In genomic region chr7:139698879-139699278, GRCh38 we compare ENCODE assay signal across 16 cellular contexts.
"Had no signal": no experiment of that assay in that cellular context is flagged by ENCODE, and none has a peak within 500 bp of the region (broad histone marks: within the 10 kb centered on the region; RNA-seq: fewer than 3 reads in every experiment).

No MANE protein-coding gene starts in this region.

- DNase-seq: activated CD4-positive, alpha-beta T cell treated with anti-CD3 and anti-CD28 coated beads for 36 hours; activated CD8-positive, alpha-beta memory T cell treated with anti-CD3 and anti-CD28 coated beads, Interleukin-2, amount 50 U/mL, for 4 hours; activated CD8-positive, alpha-beta T cell treated with anti-CD3 and anti-CD28 coated beads for 36 hours; activated naive CD4-positive, alpha-beta T cell treated with anti-CD3 and anti-CD28 coated beads for 36 hours; body of pancreas; endodermal cell; erythroblast; kidney; left ventricle myocardium superior; posterior cingulate gyrus; small intestine; transverse colon had no signal

- H3K9me3 ChIP-seq: body of pancreas, neutrophil, right atrium auricular region, transverse colon had no signal

- H3K4me3 Mint-ChIP-seq: activated CD4-positive, alpha-beta T cell treated with anti-CD3 and anti-CD28 coated beads for 36 hours; activated CD8-positive, alpha-beta T cell treated with anti-CD3 and anti-CD28 coated beads for 36 hours; activated naive CD4-positive, alpha-beta T cell treated with anti-CD3 and anti-CD28 coated beads for 36 hours; central memory CD8-positive, alpha-beta T cell; dendritic cell treated with granulocyte-macrophage colony-stimulating factor and Interleukin-4, amounts not matched to agents 40 ng/mL and 50 ng/mL, for 4 days; endodermal cell had no signal

- H3K9me3 Mint-ChIP-seq: activated CD8-positive, alpha-beta T cell treated with anti-CD3 and anti-CD28 coated beads for 36 hours; activated naive CD4-positive, alpha-beta T cell treated with anti-CD3 and anti-CD28 coated beads for 36 hours; central memory CD8-positive, alpha-beta T cell; dendritic cell treated with granulocyte-macrophage colony-stimulating factor and Interleukin-4, amounts not matched to agents 40 ng/mL and 50 ng/mL, for 4 days; endodermal cell had no signal

- H3K4me1 Mint-ChIP-seq: central memory CD8-positive, alpha-beta T cell had no signal

- H3K27me3 Mint-ChIP-seq: activated CD4-positive, alpha-beta T cell treated with anti-CD3 and anti-CD28 coated beads for 36 hours; activated CD8-positive, alpha-beta T cell treated with anti-CD3 and anti-CD28 coated beads for 36 hours; central memory CD8-positive, alpha-beta T cell; dendritic cell treated with granulocyte-macrophage colony-stimulating factor and Interleukin-4, amounts not matched to agents 40 ng/mL and 50 ng/mL, for 4 days had no signal

- ATAC-seq: activated CD4-positive, alpha-beta T cell treated with anti-CD3 and anti-CD28 coated beads for 36 hours; activated CD8-positive, alpha-beta T cell treated with anti-CD3 and anti-CD28 coated beads for 36 hours; body of pancreas; left ventricle myocardium superior had no signal

- H3K27ac ChIP-seq: body of pancreas, neutrophil had no signal

- H3K4me3 ChIP-seq: body of pancreas, right atrium auricular region, transverse colon had no signal

- H3K27me3 ChIP-seq: body of pancreas, neutrophil, right atrium auricular region, transverse colon had no signal

- H3K27ac Mint-ChIP-seq: activated CD4-positive, alpha-beta T cell treated with anti-CD3 and anti-CD28 coated beads for 36 hours; activated CD8-positive, alpha-beta T cell treated with anti-CD3 and anti-CD28 coated beads for 36 hours; activated naive CD4-positive, alpha-beta T cell treated with anti-CD3 and anti-CD28 coated beads for 36 hours; dendritic cell treated with granulocyte-macrophage colony-stimulating factor and Interleukin-4, amounts not matched to agents 40 ng/mL and 50 ng/mL, for 4 days; endodermal cell had no signal

- H3K36me3 ChIP-seq: transverse colon had no signal
